Comparison of ENCODE assay signal across 1 cellular context in the genomic region with DNA sequence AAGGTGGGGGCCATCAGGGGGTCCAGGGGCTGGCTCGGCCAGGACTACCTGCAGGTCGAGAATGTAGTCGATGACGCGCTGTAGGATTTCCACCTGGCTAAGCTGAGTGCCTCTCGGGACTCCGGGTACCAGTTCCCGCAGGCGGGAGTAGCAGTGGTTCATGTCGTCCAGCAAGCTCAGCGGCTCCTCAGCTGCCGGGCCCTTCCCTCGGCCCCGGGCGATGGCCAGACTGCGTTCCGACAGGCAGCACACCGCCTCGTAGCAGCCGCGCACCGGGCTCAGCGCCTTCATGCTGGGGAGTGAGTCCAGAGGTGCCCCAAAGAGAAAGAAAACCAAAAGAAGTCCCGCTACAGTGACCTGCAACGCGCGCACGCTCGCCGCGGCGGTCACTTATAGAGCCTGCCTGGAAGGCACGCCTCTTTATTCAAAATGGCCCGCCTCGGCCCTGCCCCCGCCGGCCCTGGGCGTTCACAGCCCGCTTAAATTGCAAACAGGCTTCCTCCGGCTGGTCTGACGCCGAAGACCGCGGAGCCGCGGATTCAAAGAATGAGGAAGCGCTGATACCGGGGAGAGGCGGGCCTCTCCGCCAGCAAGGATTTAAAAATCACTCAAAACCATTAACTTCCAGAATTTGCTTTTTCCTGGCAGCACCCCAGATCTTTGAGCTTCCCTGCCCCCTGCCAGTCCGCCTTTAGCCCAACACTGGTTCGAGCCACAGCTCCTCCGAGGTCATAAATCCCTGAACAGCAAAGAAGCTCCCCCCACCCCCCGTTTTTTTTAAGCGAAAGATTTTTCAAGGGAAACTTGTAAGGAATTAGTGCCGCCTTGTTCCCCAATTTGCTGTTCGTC.
TF ChIP-seq lines count a peak whose summit lies in the region.

A gene with protein sequence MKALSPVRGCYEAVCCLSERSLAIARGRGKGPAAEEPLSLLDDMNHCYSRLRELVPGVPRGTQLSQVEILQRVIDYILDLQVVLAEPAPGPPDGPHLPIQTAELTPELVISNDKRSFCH (minus strand): TSS at position 366 of the 849 bp plus-strand sequence. CDS start 75 bp downstream, at position 291.

TF ChIP-seq in HepG2, 621 proteins besides CTCF, POLR2A, EP300 and RAD21 (continued from another document and continues in another):
- TF ChIP-seq, protein P1, sequence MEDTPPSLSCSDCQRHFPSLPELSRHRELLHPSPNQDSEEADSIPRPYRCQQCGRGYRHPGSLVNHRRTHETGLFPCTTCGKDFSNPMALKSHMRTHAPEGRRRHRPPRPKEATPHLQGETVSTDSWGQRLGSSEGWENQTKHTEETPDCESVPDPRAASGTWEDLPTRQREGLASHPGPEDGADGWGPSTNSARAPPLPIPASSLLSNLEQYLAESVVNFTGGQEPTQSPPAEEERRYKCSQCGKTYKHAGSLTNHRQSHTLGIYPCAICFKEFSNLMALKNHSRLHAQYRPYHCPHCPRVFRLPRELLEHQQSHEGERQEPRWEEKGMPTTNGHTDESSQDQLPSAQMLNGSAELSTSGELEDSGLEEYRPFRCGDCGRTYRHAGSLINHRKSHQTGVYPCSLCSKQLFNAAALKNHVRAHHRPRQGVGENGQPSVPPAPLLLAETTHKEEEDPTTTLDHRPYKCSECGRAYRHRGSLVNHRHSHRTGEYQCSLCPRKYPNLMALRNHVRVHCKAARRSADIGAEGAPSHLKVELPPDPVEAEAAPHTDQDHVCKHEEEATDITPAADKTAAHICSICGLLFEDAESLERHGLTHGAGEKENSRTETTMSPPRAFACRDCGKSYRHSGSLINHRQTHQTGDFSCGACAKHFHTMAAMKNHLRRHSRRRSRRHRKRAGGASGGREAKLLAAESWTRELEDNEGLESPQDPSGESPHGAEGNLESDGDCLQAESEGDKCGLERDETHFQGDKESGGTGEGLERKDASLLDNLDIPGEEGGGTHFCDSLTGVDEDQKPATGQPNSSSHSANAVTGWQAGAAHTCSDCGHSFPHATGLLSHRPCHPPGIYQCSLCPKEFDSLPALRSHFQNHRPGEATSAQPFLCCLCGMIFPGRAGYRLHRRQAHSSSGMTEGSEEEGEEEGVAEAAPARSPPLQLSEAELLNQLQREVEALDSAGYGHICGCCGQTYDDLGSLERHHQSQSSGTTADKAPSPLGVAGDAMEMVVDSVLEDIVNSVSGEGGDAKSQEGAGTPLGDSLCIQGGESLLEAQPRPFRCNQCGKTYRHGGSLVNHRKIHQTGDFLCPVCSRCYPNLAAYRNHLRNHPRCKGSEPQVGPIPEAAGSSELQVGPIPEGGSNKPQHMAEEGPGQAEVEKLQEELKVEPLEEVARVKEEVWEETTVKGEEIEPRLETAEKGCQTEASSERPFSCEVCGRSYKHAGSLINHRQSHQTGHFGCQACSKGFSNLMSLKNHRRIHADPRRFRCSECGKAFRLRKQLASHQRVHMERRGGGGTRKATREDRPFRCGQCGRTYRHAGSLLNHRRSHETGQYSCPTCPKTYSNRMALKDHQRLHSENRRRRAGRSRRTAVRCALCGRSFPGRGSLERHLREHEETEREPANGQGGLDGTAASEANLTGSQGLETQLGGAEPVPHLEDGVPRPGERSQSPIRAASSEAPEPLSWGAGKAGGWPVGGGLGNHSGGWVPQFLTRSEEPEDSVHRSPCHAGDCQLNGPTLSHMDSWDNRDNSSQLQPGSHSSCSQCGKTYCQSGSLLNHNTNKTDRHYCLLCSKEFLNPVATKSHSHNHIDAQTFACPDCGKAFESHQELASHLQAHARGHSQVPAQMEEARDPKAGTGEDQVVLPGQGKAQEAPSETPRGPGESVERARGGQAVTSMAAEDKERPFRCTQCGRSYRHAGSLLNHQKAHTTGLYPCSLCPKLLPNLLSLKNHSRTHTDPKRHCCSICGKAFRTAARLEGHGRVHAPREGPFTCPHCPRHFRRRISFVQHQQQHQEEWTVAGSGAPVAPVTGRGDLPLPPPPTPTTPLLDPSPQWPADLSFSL (CRISPR knock-in tag; IDR thresholded peaks at IDR 0.05), result peak; percentile 44; the same call in 1 of the 2 replicates
- TF ChIP-seq STAG1 (CRISPR knock-in tag; IDR thresholded peaks at IDR 0.05) (no peak), GTF3A (CRISPR knock-in tag; conservative IDR thresholded peaks at IDR 0.05) (no peak), NRL (CRISPR knock-in tag; IDR thresholded peaks at IDR 0.05; ENCODE audit: borderline replicate concordance) (no peak), ZNF180 (CRISPR knock-in tag; IDR thresholded peaks at IDR 0.05; ENCODE audit: borderline replicate concordance, low read depth) (no peak), KAT2B (IDR thresholded peaks at IDR 0.05; ENCODE audit: borderline replicate concordance, low read depth, low read length) (no peak), ZNF44 (CRISPR knock-in tag; IDR thresholded peaks at IDR 0.05) (no peak), TOPORS (CRISPR knock-in tag; IDR thresholded peaks at IDR 0.05) (peak; percentile 39; the same call in 1 of the 2 replicates), SP140L (CRISPR knock-in tag; IDR thresholded peaks at IDR 0.05; ENCODE audit: borderline replicate concordance) (0 out of 2 replicates have a peak, but pooled peaks have one; percentile 65), ZFP36L1 (CRISPR knock-in tag; IDR thresholded peaks at IDR 0.05) (peak; percentile 84; the same call in 1 of the 2 replicates), POLR2AphosphoS5 (IDR thresholded peaks at IDR 0.05; ENCODE audit: low read depth, low read length) (peak; percentile 96), TEAD2 (CRISPR knock-in tag; IDR thresholded peaks at IDR 0.05) (no peak), NR3C1 (CRISPR knock-in tag; IDR thresholded peaks at IDR 0.05) (no peak), POGZ (CRISPR knock-in tag; IDR thresholded peaks at IDR 0.05) (peak; percentile 42; the same call in 1 of the 2 replicates), ZNF331 (CRISPR knock-in tag; IDR thresholded peaks at IDR 0.05) (peak; percentile 59), ZNF605 (CRISPR knock-in tag; IDR thresholded peaks at IDR 0.05) (peak; percentile 42; the same call in 1 of the 2 replicates), CCAR2 (optimal IDR thresholded peaks at IDR 0.05; ENCODE audit: low read depth, low read length) (no peak), PAWR (CRISPR knock-in tag; IDR thresholded peaks at IDR 0.05; ENCODE audit: borderline replicate concordance) (no peak), HNF4A (CRISPR knock-in tag; IDR thresholded peaks at IDR 0.05) (0 out of 2 replicates have a peak, but pooled peaks have one; percentile 10), ZEB1 (IDR thresholded peaks at IDR 0.05; ENCODE audit: insufficient replicate concordance, low read depth) (peak; percentile 11), HES4 (CRISPR knock-in tag; IDR thresholded peaks at IDR 0.05; ENCODE audit: borderline replicate concordance) (0 out of 2 replicates have a peak, but pooled peaks have one; percentile 34), ZNF589 (CRISPR knock-in tag; conservative IDR thresholded peaks at IDR 0.05) (no peak), BRD4 (CRISPR knock-in tag; IDR thresholded peaks at IDR 0.05) (no peak; the same call in 1 of the 2 replicates), SOX5 (CRISPR knock-in tag; IDR thresholded peaks at IDR 0.05; ENCODE audit: borderline replicate concordance) (peak; percentile 34; the same call in 1 of the 2 replicates), HOXD1 (CRISPR knock-in tag; IDR thresholded peaks at IDR 0.05) (no peak), SMARCE1 (IDR thresholded peaks at IDR 0.05; ENCODE audit: borderline replicate concordance) (no peak), ZNF7 (CRISPR knock-in tag; IDR thresholded peaks at IDR 0.05) (no peak), MLLT10 (CRISPR knock-in tag; IDR thresholded peaks at IDR 0.05) (no peak), ETV5 (CRISPR knock-in tag; IDR thresholded peaks at IDR 0.05; ENCODE audit: borderline replicate concordance) (peak; percentile 50; the same call in 1 of the 2 replicates), HHEX (CRISPR knock-in tag; IDR thresholded peaks at IDR 0.05) (no peak)
- TF ChIP-seq, protein P2, sequence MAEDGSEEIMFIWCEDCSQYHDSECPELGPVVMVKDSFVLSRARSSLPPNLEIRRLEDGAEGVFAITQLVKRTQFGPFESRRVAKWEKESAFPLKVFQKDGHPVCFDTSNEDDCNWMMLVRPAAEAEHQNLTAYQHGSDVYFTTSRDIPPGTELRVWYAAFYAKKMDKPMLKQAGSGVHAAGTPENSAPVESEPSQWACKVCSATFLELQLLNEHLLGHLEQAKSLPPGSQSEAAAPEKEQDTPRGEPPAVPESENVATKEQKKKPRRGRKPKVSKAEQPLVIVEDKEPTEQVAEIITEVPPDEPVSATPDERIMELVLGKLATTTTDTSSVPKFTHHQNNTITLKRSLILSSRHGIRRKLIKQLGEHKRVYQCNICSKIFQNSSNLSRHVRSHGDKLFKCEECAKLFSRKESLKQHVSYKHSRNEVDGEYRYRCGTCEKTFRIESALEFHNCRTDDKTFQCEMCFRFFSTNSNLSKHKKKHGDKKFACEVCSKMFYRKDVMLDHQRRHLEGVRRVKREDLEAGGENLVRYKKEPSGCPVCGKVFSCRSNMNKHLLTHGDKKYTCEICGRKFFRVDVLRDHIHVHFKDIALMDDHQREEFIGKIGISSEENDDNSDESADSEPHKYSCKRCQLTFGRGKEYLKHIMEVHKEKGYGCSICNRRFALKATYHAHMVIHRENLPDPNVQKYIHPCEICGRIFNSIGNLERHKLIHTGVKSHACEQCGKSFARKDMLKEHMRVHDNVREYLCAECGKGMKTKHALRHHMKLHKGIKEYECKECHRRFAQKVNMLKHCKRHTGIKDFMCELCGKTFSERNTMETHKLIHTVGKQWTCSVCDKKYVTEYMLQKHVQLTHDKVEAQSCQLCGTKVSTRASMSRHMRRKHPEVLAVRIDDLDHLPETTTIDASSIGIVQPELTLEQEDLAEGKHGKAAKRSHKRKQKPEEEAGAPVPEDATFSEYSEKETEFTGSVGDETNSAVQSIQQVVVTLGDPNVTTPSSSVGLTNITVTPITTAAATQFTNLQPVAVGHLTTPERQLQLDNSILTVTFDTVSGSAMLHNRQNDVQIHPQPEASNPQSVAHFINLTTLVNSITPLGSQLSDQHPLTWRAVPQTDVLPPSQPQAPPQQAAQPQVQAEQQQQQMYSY (CRISPR knock-in tag; IDR thresholded peaks at IDR 0.05), result peak; percentile 18; the same call in 1 of the 2 replicates
- TF ChIP-seq, protein P3, sequence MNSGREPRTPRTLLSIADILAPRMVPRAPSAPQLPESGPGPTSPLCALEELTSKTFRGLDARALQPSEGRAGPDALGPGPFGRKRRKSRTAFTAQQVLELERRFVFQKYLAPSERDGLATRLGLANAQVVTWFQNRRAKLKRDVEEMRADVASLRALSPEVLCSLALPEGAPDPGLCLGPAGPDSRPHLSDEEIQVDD (CRISPR knock-in tag; IDR thresholded peaks at IDR 0.05; ENCODE audit: borderline replicate concordance), result no peak
- TF ChIP-seq, protein P4, sequence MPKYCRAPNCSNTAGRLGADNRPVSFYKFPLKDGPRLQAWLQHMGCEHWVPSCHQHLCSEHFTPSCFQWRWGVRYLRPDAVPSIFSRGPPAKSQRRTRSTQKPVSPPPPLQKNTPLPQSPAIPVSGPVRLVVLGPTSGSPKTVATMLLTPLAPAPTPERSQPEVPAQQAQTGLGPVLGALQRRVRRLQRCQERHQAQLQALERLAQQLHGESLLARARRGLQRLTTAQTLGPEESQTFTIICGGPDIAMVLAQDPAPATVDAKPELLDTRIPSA (CRISPR knock-in tag; IDR thresholded peaks at IDR 0.05; ENCODE audit: borderline replicate concordance), result no peak
- TF ChIP-seq, protein P5, sequence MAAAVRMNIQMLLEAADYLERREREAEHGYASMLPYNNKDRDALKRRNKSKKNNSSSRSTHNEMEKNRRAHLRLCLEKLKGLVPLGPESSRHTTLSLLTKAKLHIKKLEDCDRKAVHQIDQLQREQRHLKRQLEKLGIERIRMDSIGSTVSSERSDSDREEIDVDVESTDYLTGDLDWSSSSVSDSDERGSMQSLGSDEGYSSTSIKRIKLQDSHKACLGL (CRISPR knock-in tag; IDR thresholded peaks at IDR 0.05), result peak; percentile 91; the same call in 1 of the 2 replicates
- TF ChIP-seq, protein P6, sequence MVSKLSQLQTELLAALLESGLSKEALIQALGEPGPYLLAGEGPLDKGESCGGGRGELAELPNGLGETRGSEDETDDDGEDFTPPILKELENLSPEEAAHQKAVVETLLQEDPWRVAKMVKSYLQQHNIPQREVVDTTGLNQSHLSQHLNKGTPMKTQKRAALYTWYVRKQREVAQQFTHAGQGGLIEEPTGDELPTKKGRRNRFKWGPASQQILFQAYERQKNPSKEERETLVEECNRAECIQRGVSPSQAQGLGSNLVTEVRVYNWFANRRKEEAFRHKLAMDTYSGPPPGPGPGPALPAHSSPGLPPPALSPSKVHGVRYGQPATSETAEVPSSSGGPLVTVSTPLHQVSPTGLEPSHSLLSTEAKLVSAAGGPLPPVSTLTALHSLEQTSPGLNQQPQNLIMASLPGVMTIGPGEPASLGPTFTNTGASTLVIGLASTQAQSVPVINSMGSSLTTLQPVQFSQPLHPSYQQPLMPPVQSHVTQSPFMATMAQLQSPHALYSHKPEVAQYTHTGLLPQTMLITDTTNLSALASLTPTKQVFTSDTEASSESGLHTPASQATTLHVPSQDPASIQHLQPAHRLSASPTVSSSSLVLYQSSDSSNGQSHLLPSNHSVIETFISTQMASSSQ (IDR thresholded peaks at IDR 0.05; ENCODE audit: low read depth), result no peak
- TF ChIP-seq, protein P6 (CRISPR knock-in tag; IDR thresholded peaks at IDR 0.05; ENCODE audit: borderline replicate concordance), result no peak
- TF ChIP-seq, protein P7, sequence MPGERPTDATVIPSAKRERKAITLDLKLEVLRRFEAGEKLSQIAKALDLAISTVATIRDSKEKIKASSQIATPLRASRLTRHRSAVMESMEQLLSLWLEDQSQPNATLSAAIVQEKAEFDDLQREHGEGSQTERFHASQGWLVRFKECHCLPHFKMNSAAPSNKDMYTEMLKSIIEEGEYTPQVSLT (CRISPR knock-in tag; IDR thresholded peaks at IDR 0.05; ENCODE audit: borderline replicate concordance, low read depth), result no peak
- TF ChIP-seq, protein P8, sequence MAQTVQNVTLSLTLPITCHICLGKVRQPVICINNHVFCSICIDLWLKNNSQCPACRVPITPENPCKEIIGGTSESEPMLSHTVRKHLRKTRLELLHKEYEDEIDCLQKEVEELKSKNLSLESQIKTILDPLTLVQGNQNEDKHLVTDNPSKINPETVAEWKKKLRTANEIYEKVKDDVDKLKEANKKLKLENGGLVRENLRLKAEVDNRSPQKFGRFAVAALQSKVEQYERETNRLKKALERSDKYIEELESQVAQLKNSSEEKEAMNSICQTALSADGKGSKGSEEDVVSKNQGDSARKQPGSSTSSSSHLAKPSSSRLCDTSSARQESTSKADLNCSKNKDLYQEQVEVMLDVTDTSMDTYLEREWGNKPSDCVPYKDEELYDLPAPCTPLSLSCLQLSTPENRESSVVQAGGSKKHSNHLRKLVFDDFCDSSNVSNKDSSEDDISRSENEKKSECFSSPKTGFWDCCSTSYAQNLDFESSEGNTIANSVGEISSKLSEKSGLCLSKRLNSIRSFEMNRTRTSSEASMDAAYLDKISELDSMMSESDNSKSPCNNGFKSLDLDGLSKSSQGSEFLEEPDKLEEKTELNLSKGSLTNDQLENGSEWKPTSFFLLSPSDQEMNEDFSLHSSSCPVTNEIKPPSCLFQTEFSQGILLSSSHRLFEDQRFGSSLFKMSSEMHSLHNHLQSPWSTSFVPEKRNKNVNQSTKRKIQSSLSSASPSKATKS (CRISPR knock-in tag; IDR thresholded peaks at IDR 0.05), result no peak
